In the genomic region with DNA sequence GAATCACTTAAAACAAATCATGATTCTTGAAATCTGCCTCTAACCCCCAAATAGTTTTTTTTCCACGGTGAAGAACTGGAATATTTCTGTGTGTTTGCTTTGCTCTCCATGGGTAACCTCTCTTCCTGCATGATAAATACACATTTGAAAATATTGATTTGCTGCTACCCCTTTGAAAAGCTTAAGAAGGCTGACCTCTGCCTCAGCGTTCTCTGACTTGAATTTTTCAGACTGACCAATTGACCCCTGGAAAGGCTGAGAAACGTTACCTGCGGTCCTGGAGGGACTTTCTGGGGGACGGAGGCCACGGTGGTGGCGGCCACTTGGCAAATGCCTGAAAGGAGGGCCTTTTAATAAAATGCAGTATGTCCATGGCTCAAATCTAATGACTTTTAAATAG, we compare ENCODE assay signal across 1 cellular context.
TF ChIP-seq lines count a peak whose summit lies in the region.

No MANE protein-coding gene starts in this region.

TF ChIP-seq in HepG2, 621 proteins besides CTCF, POLR2A, EP300 and RAD21 (continued from another document and continues in another):
- TF ChIP-seq ARID5B (CRISPR knock-in tag; IDR thresholded peaks at IDR 0.05) = peak; percentile 58; the same call in 1 of the 2 replicates
- TF ChIP-seq ZGPAT (CRISPR knock-in tag; IDR thresholded peaks at IDR 0.05) = peak; percentile 20; the same call in 1 of the 2 replicates
- no peak for TF ChIP-seq RFX3 (CRISPR knock-in tag; IDR thresholded peaks at IDR 0.05)
- TF ChIP-seq ZSCAN30 (CRISPR knock-in tag; IDR thresholded peaks at IDR 0.05) = no peak
- TF ChIP-seq ZNF709 (CRISPR knock-in tag; IDR thresholded peaks at IDR 0.05) = no peak
- no peak for TF ChIP-seq HOXD1 (CRISPR knock-in tag; IDR thresholded peaks at IDR 0.05)
- peak; percentile 65 for TF ChIP-seq PAXIP1 (CRISPR knock-in tag; conservative IDR thresholded peaks at IDR 0.05)
- TF ChIP-seq, protein P1, sequence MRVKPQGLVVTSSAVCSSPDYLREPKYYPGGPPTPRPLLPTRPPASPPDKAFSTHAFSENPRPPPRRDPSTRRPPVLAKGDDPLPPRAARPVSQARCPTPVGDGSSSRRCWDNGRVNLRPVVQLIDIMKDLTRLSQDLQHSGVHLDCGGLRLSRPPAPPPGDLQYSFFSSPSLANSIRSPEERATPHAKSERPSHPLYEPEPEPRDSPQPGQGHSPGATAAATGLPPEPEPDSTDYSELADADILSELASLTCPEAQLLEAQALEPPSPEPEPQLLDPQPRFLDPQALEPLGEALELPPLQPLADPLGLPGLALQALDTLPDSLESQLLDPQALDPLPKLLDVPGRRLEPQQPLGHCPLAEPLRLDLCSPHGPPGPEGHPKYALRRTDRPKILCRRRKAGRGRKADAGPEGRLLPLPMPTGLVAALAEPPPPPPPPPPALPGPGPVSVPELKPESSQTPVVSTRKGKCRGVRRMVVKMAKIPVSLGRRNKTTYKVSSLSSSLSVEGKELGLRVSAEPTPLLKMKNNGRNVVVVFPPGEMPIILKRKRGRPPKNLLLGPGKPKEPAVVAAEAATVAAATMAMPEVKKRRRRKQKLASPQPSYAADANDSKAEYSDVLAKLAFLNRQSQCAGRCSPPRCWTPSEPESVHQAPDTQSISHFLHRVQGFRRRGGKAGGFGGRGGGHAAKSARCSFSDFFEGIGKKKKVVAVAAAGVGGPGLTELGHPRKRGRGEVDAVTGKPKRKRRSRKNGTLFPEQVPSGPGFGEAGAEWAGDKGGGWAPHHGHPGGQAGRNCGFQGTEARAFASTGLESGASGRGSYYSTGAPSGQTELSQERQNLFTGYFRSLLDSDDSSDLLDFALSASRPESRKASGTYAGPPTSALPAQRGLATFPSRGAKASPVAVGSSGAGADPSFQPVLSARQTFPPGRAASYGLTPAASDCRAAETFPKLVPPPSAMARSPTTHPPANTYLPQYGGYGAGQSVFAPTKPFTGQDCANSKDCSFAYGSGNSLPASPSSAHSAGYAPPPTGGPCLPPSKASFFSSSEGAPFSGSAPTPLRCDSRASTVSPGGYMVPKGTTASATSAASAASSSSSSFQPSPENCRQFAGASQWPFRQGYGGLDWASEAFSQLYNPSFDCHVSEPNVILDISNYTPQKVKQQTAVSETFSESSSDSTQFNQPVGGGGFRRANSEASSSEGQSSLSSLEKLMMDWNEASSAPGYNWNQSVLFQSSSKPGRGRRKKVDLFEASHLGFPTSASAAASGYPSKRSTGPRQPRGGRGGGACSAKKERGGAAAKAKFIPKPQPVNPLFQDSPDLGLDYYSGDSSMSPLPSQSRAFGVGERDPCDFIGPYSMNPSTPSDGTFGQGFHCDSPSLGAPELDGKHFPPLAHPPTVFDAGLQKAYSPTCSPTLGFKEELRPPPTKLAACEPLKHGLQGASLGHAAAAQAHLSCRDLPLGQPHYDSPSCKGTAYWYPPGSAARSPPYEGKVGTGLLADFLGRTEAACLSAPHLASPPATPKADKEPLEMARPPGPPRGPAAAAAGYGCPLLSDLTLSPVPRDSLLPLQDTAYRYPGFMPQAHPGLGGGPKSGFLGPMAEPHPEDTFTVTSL (CRISPR knock-in tag; IDR thresholded peaks at IDR 0.05; ENCODE audit: borderline replicate concordance) = peak; percentile 25; the same call in 1 of the 2 replicates
- TF ChIP-seq NR2F1 (CRISPR knock-in tag; IDR thresholded peaks at IDR 0.05) = peak in 1 of 2 experiments; percentile 66; a peak in 1 of 4 replicates
- 0 out of 2 replicates have a peak, but pooled peaks have one; percentile 24 for TF ChIP-seq PHF21A (CRISPR knock-in tag; IDR thresholded peaks at IDR 0.05)
- no peak for TF ChIP-seq ERF (CRISPR knock-in tag; IDR thresholded peaks at IDR 0.05)
- peak; percentile 44; the same call in 1 of the 2 replicates for TF ChIP-seq ZBTB33 (CRISPR knock-in tag; IDR thresholded peaks at IDR 0.05)
- peak; percentile 67 for TF ChIP-seq RARA (CRISPR knock-in tag; IDR thresholded peaks at IDR 0.05)
- no peak for TF ChIP-seq CBX5 (CRISPR knock-in tag; IDR thresholded peaks at IDR 0.05; ENCODE audit: borderline replicate concordance)
- TF ChIP-seq SALL1 (CRISPR knock-in tag; IDR thresholded peaks at IDR 0.05) = peak; percentile 73
- 0 out of 2 replicates have a peak, but pooled peaks have one; percentile 12 for TF ChIP-seq HDAC1 (CRISPR knock-in tag; IDR thresholded peaks at IDR 0.05)
- TF ChIP-seq, protein P2, sequence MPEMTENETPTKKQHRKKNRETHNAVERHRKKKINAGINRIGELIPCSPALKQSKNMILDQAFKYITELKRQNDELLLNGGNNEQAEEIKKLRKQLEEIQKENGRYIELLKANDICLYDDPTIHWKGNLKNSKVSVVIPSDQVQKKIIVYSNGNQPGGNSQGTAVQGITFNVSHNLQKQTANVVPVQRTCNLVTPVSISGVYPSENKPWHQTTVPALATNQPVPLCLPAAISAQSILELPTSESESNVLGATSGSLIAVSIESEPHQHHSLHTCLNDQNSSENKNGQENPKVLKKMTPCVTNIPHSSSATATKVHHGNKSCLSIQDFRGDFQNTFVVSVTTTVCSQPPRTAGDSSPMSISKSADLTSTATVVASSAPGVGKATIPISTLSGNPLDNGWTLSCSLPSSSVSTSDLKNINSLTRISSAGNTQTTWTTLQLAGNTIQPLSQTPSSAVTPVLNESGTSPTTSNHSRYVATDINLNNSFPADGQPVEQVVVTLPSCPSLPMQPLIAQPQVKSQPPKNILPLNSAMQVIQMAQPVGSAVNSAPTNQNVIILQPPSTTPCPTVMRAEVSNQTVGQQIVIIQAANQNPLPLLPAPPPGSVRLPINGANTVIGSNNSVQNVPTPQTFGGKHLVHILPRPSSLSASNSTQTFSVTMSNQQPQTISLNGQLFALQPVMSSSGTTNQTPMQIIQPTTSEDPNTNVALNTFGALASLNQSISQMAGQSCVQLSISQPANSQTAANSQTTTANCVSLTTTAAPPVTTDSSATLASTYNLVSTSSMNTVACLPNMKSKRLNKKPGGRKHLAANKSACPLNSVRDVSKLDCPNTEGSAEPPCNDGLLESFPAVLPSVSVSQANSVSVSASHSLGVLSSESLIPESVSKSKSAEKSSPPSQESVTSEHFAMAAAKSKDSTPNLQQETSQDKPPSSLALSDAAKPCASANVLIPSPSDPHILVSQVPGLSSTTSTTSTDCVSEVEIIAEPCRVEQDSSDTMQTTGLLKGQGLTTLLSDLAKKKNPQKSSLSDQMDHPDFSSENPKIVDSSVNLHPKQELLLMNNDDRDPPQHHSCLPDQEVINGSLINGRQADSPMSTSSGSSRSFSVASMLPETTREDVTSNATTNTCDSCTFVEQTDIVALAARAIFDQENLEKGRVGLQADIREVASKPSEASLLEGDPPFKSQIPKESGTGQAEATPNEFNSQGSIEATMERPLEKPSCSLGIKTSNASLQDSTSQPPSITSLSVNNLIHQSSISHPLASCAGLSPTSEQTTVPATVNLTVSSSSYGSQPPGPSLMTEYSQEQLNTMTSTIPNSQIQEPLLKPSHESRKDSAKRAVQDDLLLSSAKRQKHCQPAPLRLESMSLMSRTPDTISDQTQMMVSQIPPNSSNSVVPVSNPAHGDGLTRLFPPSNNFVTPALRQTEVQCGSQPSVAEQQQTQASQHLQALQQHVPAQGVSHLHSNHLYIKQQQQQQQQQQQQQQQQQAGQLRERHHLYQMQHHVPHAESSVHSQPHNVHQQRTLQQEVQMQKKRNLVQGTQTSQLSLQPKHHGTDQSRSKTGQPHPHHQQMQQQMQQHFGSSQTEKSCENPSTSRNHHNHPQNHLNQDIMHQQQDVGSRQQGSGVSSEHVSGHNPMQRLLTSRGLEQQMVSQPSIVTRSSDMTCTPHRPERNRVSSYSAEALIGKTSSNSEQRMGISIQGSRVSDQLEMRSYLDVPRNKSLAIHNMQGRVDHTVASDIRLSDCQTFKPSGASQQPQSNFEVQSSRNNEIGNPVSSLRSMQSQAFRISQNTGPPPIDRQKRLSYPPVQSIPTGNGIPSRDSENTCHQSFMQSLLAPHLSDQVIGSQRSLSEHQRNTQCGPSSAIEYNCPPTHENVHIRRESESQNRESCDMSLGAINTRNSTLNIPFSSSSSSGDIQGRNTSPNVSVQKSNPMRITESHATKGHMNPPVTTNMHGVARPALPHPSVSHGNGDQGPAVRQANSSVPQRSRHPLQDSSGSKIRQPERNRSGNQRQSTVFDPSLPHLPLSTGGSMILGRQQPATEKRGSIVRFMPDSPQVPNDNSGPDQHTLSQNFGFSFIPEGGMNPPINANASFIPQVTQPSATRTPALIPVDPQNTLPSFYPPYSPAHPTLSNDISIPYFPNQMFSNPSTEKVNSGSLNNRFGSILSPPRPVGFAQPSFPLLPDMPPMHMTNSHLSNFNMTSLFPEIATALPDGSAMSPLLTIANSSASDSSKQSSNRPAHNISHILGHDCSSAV (CRISPR knock-in tag; IDR thresholded peaks at IDR 0.05; ENCODE audit: borderline replicate concordance) = no peak
